Comparison of ENCODE assay signal across 8 cellular contexts in the genomic region with DNA sequence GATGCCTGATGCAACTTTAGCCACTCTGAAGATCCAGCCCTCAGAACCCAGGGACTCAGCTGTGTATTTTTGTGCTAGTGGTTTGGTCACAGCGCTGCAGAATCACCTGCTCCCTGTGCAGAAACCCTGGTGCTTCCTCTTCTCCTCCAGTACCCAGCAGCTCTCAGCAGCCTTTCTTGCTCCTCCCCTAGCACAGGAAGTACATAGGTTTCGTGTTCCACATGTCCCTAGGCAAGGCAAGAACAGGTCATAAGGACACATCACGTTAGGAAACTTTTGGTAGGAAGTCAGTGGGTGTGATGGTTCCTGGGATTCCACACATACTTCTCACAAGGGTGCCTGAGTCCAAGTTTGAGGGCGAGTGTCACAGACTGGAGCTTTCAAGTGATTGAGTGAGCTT.
A peak's percentile ranks its signal among the peaks of the same experiment; 100 is the strongest.
DNase-seq lines count a peak whose midpoint lies in the region; ATAC-seq and TF ChIP-seq lines count a peak whose summit lies in the region.
"Had no signal": no experiment of that assay in that cellular context is flagged by ENCODE, and none has a peak within 500 bp of the region (broad histone marks: within the 10 kb centered on the region; RNA-seq: fewer than 3 reads in every experiment).

No MANE protein-coding gene starts in this region.

- H3K27ac ChIP-seq in OCI-LY3 (ENCODE audit: low read length), result no peak overlapping the region

- no peaks in the 10 kb centered on the region for H3K79me2 ChIP-seq in OCI-LY3 (ENCODE audit: low read length)

- TF ChIP-seq POLR2A in GM18951 (IDR thresholded peaks at IDR 0.05; ENCODE audit: extremely low read depth, insufficient read depth, insufficient read length), result peak; percentile 34

- peak overlapping the region; percentile 75 for H3K4me2 ChIP-seq in OCI-LY3 (ENCODE audit: low read length)

- H3K4me3 ChIP-seq in OCI-LY3 (ENCODE audit: low read length), result peak overlapping the region; percentile 29
- H3K4me3 ChIP-seq: lung had no signal

- H2AFZ ChIP-seq in OCI-LY3 (ENCODE audit: low read depth, low read length), result peak overlapping the region; percentile 94

- intact Hi-C loops in posterior vena cava (cut with DNase I), result no loop called here

- no peaks in the 10 kb centered on the region for H3K27me3 ChIP-seq in OCI-LY3 (ENCODE audit: low read depth, low read length)

- H3K36me3 ChIP-seq in OCI-LY3 (replicated peaks; ENCODE audit: low read depth, low read length), result no peaks in the 10 kb centered on the region

- H3K4me1 ChIP-seq in OCI-LY3 (ENCODE audit: low read length), result peaks cover 37% of the 10 kb centered on the region

- no peak for TF ChIP-seq CTCF in OCI-LY3 (IDR thresholded peaks at IDR 0.05; ENCODE audit: low read depth, low read length)

- peak; percentile 77 for ATAC-seq in HG02798 (IDR thresholded peaks at IDR 0.05; ENCODE audit: poor library complexity, unreplicated experiment)

- DNase-seq in germinal center (ENCODE audit: low spot score), result peak; percentile 49
- no peak for DNase-seq in NCI-H446 (lab: John Stamatoyannopoulos, UW)
- no peak for DNase-seq in posterior vena cava (ENCODE audit: low spot score)
- DNase-seq in GOT3 (lab: John Stamatoyannopoulos, UW), result no peak

- no peaks in the 10 kb centered on the region for H3K9me3 ChIP-seq in OCI-LY3 (ENCODE audit: insufficient read depth, low read length)

- in situ Hi-C loops in GM18951 (cut with MboI; ENCODE audit: low sequenced_read_pairs, unreplicated experiment), result no loop called here

- no peaks in the 10 kb centered on the region for H4K20me1 ChIP-seq in OCI-LY3 (ENCODE audit: insufficient read depth, low read length)

- H3K9ac ChIP-seq in OCI-LY3 (ENCODE audit: low read length), result no peak overlapping the region; the same call in 1 of the 2 replicates
